ENCODE assay signal across 8 cellular contexts in genomic region chr9:130579738-130580463, GRCh38. TPM values are rescaled to one million over a fixed set of nuclear protein-coding genes. Genes with fewer than 3 reads are reported as not detected.
DNase-seq lines count a peak whose midpoint lies in the region; ATAC-seq, FAIRE-seq and TF ChIP-seq lines count a peak whose summit lies in the region.

No MANE protein-coding gene starts in this region.

- H3K27me3 Mint-ChIP-seq in activated naive CD4-positive, alpha-beta T cell treated with anti-CD3 and anti-CD28 coated beads, Interleukin-2, amount 10 ng/mL, durations not matched to agents 7 days and 5 days, result peaks cover 4% of the 10 kb centered on the region
- no peaks in the 10 kb centered on the region for H3K27me3 Mint-ChIP-seq in stimulated activated naive B cell treated with anti-CD40 and anti-IgM and Interleukin-4, amounts not matched to agents 10 μg/mL and 1 μg/mL and 100 μg/mL, for 72 hours

- no peak for DNase-seq in activated naive CD4-positive, alpha-beta T cell treated with anti-CD3 and anti-CD28 coated beads, Interleukin-2, amount 10 ng/mL, durations not matched to agents 7 days and 5 days
- DNase-seq in activated naive CD4-positive, alpha-beta T cell treated with anti-CD3 and anti-CD28 coated beads, Interleukin-2, amount 50 U/mL, for 16 hours, result no peak
- no peak for DNase-seq in ascending aorta (ENCODE audit: low spot score in 2 of 2)
- no peak for DNase-seq in keratinocyte (ENCODE audit: low read depth, low spot score)
- no peak for DNase-seq in stimulated activated naive B cell treated with anti-CD40 and anti-IgM and Interleukin-4, amounts not matched to agents 10 μg/mL and 1 μg/mL and 100 μg/mL, for 72 hours
- DNase-seq in NK-92 (lab: John Stamatoyannopoulos, UW; ENCODE audit: unreplicated experiment), result no peak
- no peak for DNase-seq in NCI-H1436 treated with DMSO at 0.1 percent for 48 hours (lab: John Stamatoyannopoulos, UW)

- CTCF ChIA-PET in activated naive CD4-positive, alpha-beta T cell treated with anti-CD3 and anti-CD28 coated beads, Interleukin-2, amount 10 ng/mL, durations not matched to agents 7 days and 5 days (lab: Charles Lee), result interaction anchor here (0.5 to 1.1 kb wide), 2 partner anchors 33 to 38 kb away, joined by 3 read pairs; no protein-coding TSS in a partner anchor

- H3K4me3 ChIP-seq in ascending aorta (peak overlapping the region; percentile 67 to 99), keratinocyte (ENCODE audit: control insufficient read depth in 2 of 3, extremely low read depth in 1 of 3, insufficient read depth in 2 of 3, low read depth in 1 of 3, low read length in 3 of 3) (peak overlapping the region; percentile 69 to 96 (median 88))

- peak overlapping the region; percentile 87 to 92 for H3K27ac ChIP-seq in ascending aorta
- peak overlapping the region; percentile 74 for H3K27ac ChIP-seq in keratinocyte (ENCODE audit: control insufficient read depth, insufficient read depth, low read length)

- no peaks in the 10 kb centered on the region for H3K9me3 Mint-ChIP-seq in activated naive CD4-positive, alpha-beta T cell treated with anti-CD3 and anti-CD28 coated beads, Interleukin-2, amount 10 ng/mL, durations not matched to agents 7 days and 5 days
- no peaks in the 10 kb centered on the region for H3K9me3 Mint-ChIP-seq in stimulated activated naive B cell treated with anti-CD40 and anti-IgM and Interleukin-4, amounts not matched to agents 10 μg/mL and 1 μg/mL and 100 μg/mL, for 72 hours

- TF ChIP-seq CTCF in ascending aorta (IDR thresholded peaks at IDR 0.05) (no peak), keratinocyte (optimal IDR thresholded peaks at IDR 0.05 in 1 of 3, IDR thresholded peaks at IDR 0.05 in 1 of 3, conservative IDR thresholded peaks at IDR 0.05 in 1 of 3; ENCODE audit: extremely low read depth in 1 of 3, insufficient read depth in 2 of 3, low read length in 3 of 3) (no peak)

- H3K4me1 ChIP-seq in ascending aorta, result peaks cover 3 to 14% of the 10 kb centered on the region in 2 donors
- peaks cover 17% of the 10 kb centered on the region for H3K4me1 ChIP-seq in keratinocyte (ENCODE audit: control insufficient read depth, extremely low read depth, insufficient read depth, low read length)

- no peaks in the 10 kb centered on the region for H3K9me1 ChIP-seq in keratinocyte (ENCODE audit: control insufficient read depth, extremely low read depth, insufficient read depth, low read length)

- peak overlapping the region; percentile 43 for H2AFZ ChIP-seq in keratinocyte (ENCODE audit: control insufficient read depth, low read length)

- H3K9me3 ChIP-seq in ascending aorta (no peaks in the 10 kb centered on the region), keratinocyte (ENCODE audit: control insufficient read depth, low read depth, low read length) (no peaks in the 10 kb centered on the region)

- no peaks in the 10 kb centered on the region for H3K36me3 Mint-ChIP-seq in activated naive CD4-positive, alpha-beta T cell treated with anti-CD3 and anti-CD28 coated beads, Interleukin-2, amount 10 ng/mL, durations not matched to agents 7 days and 5 days
- peaks cover 2 to 7% of the 10 kb centered on the region in 2 donors for H3K36me3 Mint-ChIP-seq in stimulated activated naive B cell treated with anti-CD40 and anti-IgM and Interleukin-4, amounts not matched to agents 10 μg/mL and 1 μg/mL and 100 μg/mL, for 72 hours

- H3K4me1 Mint-ChIP-seq in activated naive CD4-positive, alpha-beta T cell treated with anti-CD3 and anti-CD28 coated beads, Interleukin-2, amount 10 ng/mL, durations not matched to agents 7 days and 5 days, result peaks cover 31% of the 10 kb centered on the region
- peaks cover 12 to 32% of the 10 kb centered on the region in 2 donors for H3K4me1 Mint-ChIP-seq in stimulated activated naive B cell treated with anti-CD40 and anti-IgM and Interleukin-4, amounts not matched to agents 10 μg/mL and 1 μg/mL and 100 μg/mL, for 72 hours

- intact Hi-C loops in ascending aorta (cut with DNase I), result loop anchor here (1.0 to 5.0 kb wide), 3 partner anchors 111 to 132 kb away; no protein-coding TSS in a partner anchor

- no peaks in the 10 kb centered on the region for H3K27me3 ChIP-seq in ascending aorta
- H3K27me3 ChIP-seq in keratinocyte (ENCODE audit: control insufficient read depth, extremely low read depth, insufficient read depth, low read length), result no peaks in the 10 kb centered on the region

- peak overlapping the region; percentile 64 for H3K27ac Mint-ChIP-seq in activated naive CD4-positive, alpha-beta T cell treated with anti-CD3 and anti-CD28 coated beads, Interleukin-2, amount 10 ng/mL, durations not matched to agents 7 days and 5 days
- peak overlapping the region; percentile 95 for H3K27ac Mint-ChIP-seq in stimulated activated naive B cell treated with anti-CD40 and anti-IgM and Interleukin-4, amounts not matched to agents 10 μg/mL and 1 μg/mL and 100 μg/mL, for 72 hours

- peak overlapping the region; percentile 82 for H3K4me3 Mint-ChIP-seq in activated naive CD4-positive, alpha-beta T cell treated with anti-CD3 and anti-CD28 coated beads, Interleukin-2, amount 10 ng/mL, durations not matched to agents 7 days and 5 days
- H3K4me3 Mint-ChIP-seq in stimulated activated naive B cell treated with anti-CD40 and anti-IgM and Interleukin-4, amounts not matched to agents 10 μg/mL and 1 μg/mL and 100 μg/mL, for 72 hours, result peak overlapping the region; percentile 93 to 94

- H4K20me1 ChIP-seq in keratinocyte (ENCODE audit: control insufficient read depth, extremely low read depth, insufficient read depth, low read length), result peaks cover 3% of the 10 kb centered on the region

- ATAC-seq in HG03442 (IDR thresholded peaks at IDR 0.05; ENCODE audit: unreplicated experiment), result peak; percentile 16
- peak; percentile 44 to 50 for ATAC-seq in stimulated activated naive B cell treated with anti-CD40 and anti-IgM and Interleukin-4, amounts not matched to agents 10 μg/mL and 1 μg/mL and 100 μg/mL, for 72 hours (replicated peaks)

- peak overlapping the region; percentile 94 for H3K9ac ChIP-seq in keratinocyte (ENCODE audit: control insufficient read depth, extremely low read depth, insufficient read depth, low read length)

- dilution Hi-C loops in keratinocyte (cut with MboI; ENCODE audit: extremely low pct_ligation_motif_present, low sequenced_read_pairs), result no loop called here

- peaks cover 52% of the 10 kb centered on the region for H3K79me2 ChIP-seq in keratinocyte (ENCODE audit: control insufficient read depth, insufficient read depth, low read length)

- no peak for FAIRE-seq in keratinocyte (lab: Jason Lieb, UNC)

- no peaks in the 10 kb centered on the region for H3K36me3 ChIP-seq in ascending aorta
- H3K36me3 ChIP-seq in keratinocyte (ENCODE audit: control insufficient read depth in 2 of 2, extremely low read depth in 1 of 2, insufficient read depth in 2 of 2, low read length in 2 of 2), result peaks cover 2 to 23% of the 10 kb centered on the region in 2 experiments

- peak overlapping the region; percentile 93 for H3K4me2 ChIP-seq in keratinocyte (ENCODE audit: control insufficient read depth, extremely low read depth, insufficient read depth, low read depth, low read length)

RNA-seq across cellular contexts. Expression of gene FUBP3, which starts 0.5 kb away (rescaled TPM):
- 14.5 TPM for total RNA-seq in ascending aorta
- 35.0 to 39.1 TPM (median 37.4 TPM) in 3 replicates for polyA plus RNA-seq in keratinocyte
- 29.1 TPM for polyA plus RNA-seq in keratinocyte (2011; ENCODE audit: low read depth)
- polyA plus RNA-seq in keratinocyte (2011; cell fraction: cytosol; rRNA removed), result 22.6 and 24.8 TPM in 2 replicates
- polyA plus RNA-seq in keratinocyte (2011; cell fraction: nucleus; rRNA removed), result 40.0 and 48.0 TPM in 2 replicates
- polyA plus RNA-seq in keratinocyte (2012; ENCODE audit: low replicate concordance), result 34.0 and 47.2 TPM in 2 replicates
- polyA minus RNA-seq in keratinocyte, result 30.0 to 62.3 TPM (median 56.9 TPM) in 3 replicates
- 56.2 TPM for polyA minus RNA-seq in keratinocyte (2011; cell fraction: cytosol; rRNA and poly(A)+ RNA removed)
- polyA minus RNA-seq in keratinocyte (2011; cell fraction: nucleus; rRNA and poly(A)+ RNA removed), result 46.0 and 49.7 TPM in 2 replicates
